Comparison of ENCODE assay signal across 6 cellular contexts in genomic region chr11:129344301-129344940, GRCh38. TPM values are rescaled to one million over a fixed set of nuclear protein-coding genes. Genes with fewer than 3 reads are reported as not detected.
"Had no signal": no experiment of that assay in that cellular context is flagged by ENCODE, and none has a peak within 500 bp of the region (broad histone marks: within the 10 kb centered on the region; RNA-seq: fewer than 3 reads in every experiment).

No MANE protein-coding gene starts in this region.

RNA-seq across cellular contexts. Expression of gene BARX2, which starts 31.2 kb away (rescaled TPM):
- total RNA-seq: activated CD8-positive, alpha-beta T cell treated with anti-CD3 and anti-CD28 coated beads, Interleukin-2, amount 10 ng/mL, durations not matched to agents 7 days and 5 days; fibroblast of lung; frontal cortex; left ventricle myocardium inferior; thoracic aorta had no signal
- polyA plus RNA-seq: fibroblast of lung, urinary bladder had no signal
